Comparison of ENCODE assay signal across 14 cellular contexts in genomic region chr17:73369126-73369525, GRCh38. TPM values are rescaled to one million over a fixed set of nuclear protein-coding genes. Genes with fewer than 3 reads are reported as not detected.
A peak's percentile ranks its signal among the peaks of the same experiment; 100 is the strongest.
DNase-seq lines count a peak whose midpoint lies in the region; ATAC-seq, FAIRE-seq and TF ChIP-seq lines count a peak whose summit lies in the region.
"Had no signal": no experiment of that assay in that cellular context is flagged by ENCODE, and none has a peak within 500 bp of the region (broad histone marks: within the 10 kb centered on the region; RNA-seq: fewer than 3 reads in every experiment).

No MANE protein-coding gene starts in this region.

- POLR2A ChIA-PET in SK-N-SH (lab: Yijun Ruan, JAX): interaction anchor here (0.6 to 3.5 kb wide), 7 partner anchors 12 to 137 kb away, joined by 3 to 30 read pairs (median 4); partner anchors contain the start of gene CDC42EP4

- no peak overlapping the region for H3K4me2 ChIP-seq in GM23338
- H3K4me2 ChIP-seq in SK-N-SH: no peak overlapping the region

- FAIRE-seq in pancreas (lab: Jason Lieb, UNC): no peak
- FAIRE-seq: H54 had no signal

- H3K36me3 ChIP-seq in GM23338 (ENCODE audit: insufficient read depth) (no peaks in the 10 kb centered on the region), SK-N-SH (replicated peaks in 1 of 2; ENCODE audit: control insufficient read depth in 1 of 2, insufficient read depth in 2 of 2, low read length in 1 of 2) (no peaks in the 10 kb centered on the region), pancreas (no peaks in the 10 kb centered on the region)
- H3K36me3 ChIP-seq: thyroid gland had no signal

- H3K9ac ChIP-seq in SK-N-SH: no peak overlapping the region

- H3K4me3 ChIP-seq in GM23338: no peak overlapping the region
- H3K4me3 ChIP-seq in SK-N-SH (ENCODE audit: low read depth in 2 of 2, low read length in 1 of 2): no peak overlapping the region
- no peak overlapping the region for H3K4me3 ChIP-seq in pancreas
- H3K4me3 ChIP-seq: thyroid gland had no signal

- intact Hi-C loops in pancreas (cut with DNase I): loop anchor here in 2 of 3 donors (5.0 to 10.0 kb wide), 3 partner anchors 54 to 644 kb away; partner anchors contain the start of gene CDC42EP4 (in 1 of the 2)

- peak in 1 of 2 experiments; percentile 46; a peak in 1 of 4 replicates for TF ChIP-seq EP300 in SK-N-SH (IDR thresholded peaks at IDR 0.05; ENCODE audit: borderline replicate concordance in 1 of 2, low read depth in 1 of 2, low read length in 1 of 2)

- H4K20me1 ChIP-seq in GM23338 (replicated peaks; ENCODE audit: insufficient read depth) (no peaks in the 10 kb centered on the region), SK-N-SH (ENCODE audit: insufficient read depth) (no peaks in the 10 kb centered on the region)

- H3K4me3 Mint-ChIP-seq in GM23338 (no peak overlapping the region), glutamatergic neuron (ENCODE audit: unreplicated experiment) (no peak overlapping the region)
- no peak overlapping the region for H3K4me3 Mint-ChIP-seq in stimulated activated effector memory CD8-positive, alpha-beta T cell treated with anti-CD3 and anti-CD28 coated beads, Interleukin-12 subunit alpha, Interleukin-12 subunit beta, amount 100 ng/mL, for 72 hours
- H3K4me3 Mint-ChIP-seq: CD8-positive, alpha-beta T cell; dendritic cell treated with granulocyte-macrophage colony-stimulating factor and Interleukin-4, amounts not matched to agents 40 ng/mL and 50 ng/mL, for 4 days; stimulated activated naive B cell treated with anti-CD40 and anti-IgM and Interleukin-4, amounts not matched to agents 10 μg/mL and 1 μg/mL and 100 μg/mL, for 72 hours had no signal

- CTCF ChIA-PET in SK-N-SH (lab: Yijun Ruan, JAX): interaction anchor here (0.8 to 20.6 kb wide), 57 partner anchors 7 to 812 kb away, joined by 3 to 691 read pairs (median 9); partner anchors contain the start of genes CDC42EP4, COG1 and CPSF4L

- H3K27ac ChIP-seq in GM23338 (ENCODE audit: low read depth) (no peak overlapping the region), SK-N-SH (ENCODE audit: low read depth in 2 of 2, low read length in 1 of 2) (no peak overlapping the region; a peak in 1 of 4 replicates), pancreas (no peak overlapping the region)
- H3K27ac ChIP-seq: thyroid gland had no signal

- H3K36me3 Mint-ChIP-seq in GM23338 (ENCODE audit: low read depth) (no peaks in the 10 kb centered on the region; the same call in 2 of the 3 replicates), glutamatergic neuron (ENCODE audit: unreplicated experiment) (no peaks in the 10 kb centered on the region)
- no peaks in the 10 kb centered on the region for H3K36me3 Mint-ChIP-seq in stimulated activated effector memory CD8-positive, alpha-beta T cell treated with anti-CD3 and anti-CD28 coated beads, Interleukin-12 subunit alpha, Interleukin-12 subunit beta, amount 100 ng/mL, for 72 hours
- H3K36me3 Mint-ChIP-seq: activated naive CD4-positive, alpha-beta T cell treated with anti-CD3 and anti-CD28 coated beads, Interleukin-2, amount 50 U/mL, for 72 hours had no signal

- H3K4me1 ChIP-seq in GM23338 (ENCODE audit: insufficient read depth): peaks cover 11% of the 10 kb centered on the region; the same call in 1 of the 2 replicates
- H3K4me1 ChIP-seq in SK-N-SH (ENCODE audit: control insufficient read depth in 1 of 2, insufficient read depth in 2 of 2, low read depth in 1 of 2, low read length in 1 of 2): peaks cover 6 to 8% of the 10 kb centered on the region in 2 experiments; a peak in 2 of 4 replicates
- H3K4me1 ChIP-seq in pancreas: peaks cover 0 to 8% (median 4%) of the 10 kb centered on the region in 3 donors

- H3K9me3 Mint-ChIP-seq in GM23338 (no peaks in the 10 kb centered on the region), glutamatergic neuron (ENCODE audit: unreplicated experiment) (peaks cover 18% of the 10 kb centered on the region)
- no peaks in the 10 kb centered on the region for H3K9me3 Mint-ChIP-seq in stimulated activated effector memory CD8-positive, alpha-beta T cell treated with anti-CD3 and anti-CD28 coated beads, Interleukin-12 subunit alpha, Interleukin-12 subunit beta, amount 100 ng/mL, for 72 hours
- H3K9me3 Mint-ChIP-seq: activated naive CD4-positive, alpha-beta T cell treated with anti-CD3 and anti-CD28 coated beads, Interleukin-2, amount 50 U/mL, for 72 hours; CD8-positive, alpha-beta T cell; dendritic cell treated with granulocyte-macrophage colony-stimulating factor and Interleukin-4, amounts not matched to agents 40 ng/mL and 50 ng/mL, for 4 days; stimulated activated naive B cell treated with anti-CD40 and anti-IgM and Interleukin-4, amounts not matched to agents 10 μg/mL and 1 μg/mL and 100 μg/mL, for 72 hours had no signal

- peak; percentile 7; the same call in 2 of the 3 replicates for ATAC-seq in GM23338
- ATAC-seq in pancreas: peak; percentile 71 to 81 (median 76)
- ATAC-seq in stimulated activated effector memory CD8-positive, alpha-beta T cell treated with anti-CD3 and anti-CD28 coated beads, Interleukin-12 subunit alpha, Interleukin-12 subunit beta, amount 100 ng/mL, for 72 hours: no peak

- H3K9me2 ChIP-seq in GM23338 (ENCODE audit: insufficient read depth): no peaks in the 10 kb centered on the region
- no peaks in the 10 kb centered on the region for H3K9me2 ChIP-seq in SK-N-SH

- TF ChIP-seq CTCF in GM23338 (conservative IDR thresholded peaks at IDR 0.05; ENCODE audit: low read depth in 2 of 2): no peak
- TF ChIP-seq CTCF in SK-N-SH (IDR thresholded peaks at IDR 0.05): no peak
- TF ChIP-seq CTCF in glutamatergic neuron (IDR thresholded peaks at IDR 0.05; ENCODE audit: partially characterized antibody, unreplicated experiment): no peak
- no peak for TF ChIP-seq CTCF in pancreas (IDR thresholded peaks at IDR 0.05)

- peaks cover 22% of the 10 kb centered on the region for H3K4me1 Mint-ChIP-seq in GM23338
- peaks cover 32% of the 10 kb centered on the region for H3K4me1 Mint-ChIP-seq in glutamatergic neuron (ENCODE audit: low read depth, unreplicated experiment)
- no peaks in the 10 kb centered on the region for H3K4me1 Mint-ChIP-seq in stimulated activated effector memory CD8-positive, alpha-beta T cell treated with anti-CD3 and anti-CD28 coated beads, Interleukin-12 subunit alpha, Interleukin-12 subunit beta, amount 100 ng/mL, for 72 hours

- peak; percentile 44 for TF ChIP-seq RAD21 in SK-N-SH (IDR thresholded peaks at IDR 0.05; ENCODE audit: low read length)

- H3K27me3 ChIP-seq in GM23338 (ENCODE audit: insufficient read depth): no peaks in the 10 kb centered on the region
- 0 out of 2 replicates have a peak, but pooled peaks cover 9% of the 10 kb centered on the region for H3K27me3 ChIP-seq in SK-N-SH (ENCODE audit: insufficient read depth)
- no peaks in the 10 kb centered on the region for H3K27me3 ChIP-seq in pancreas
- H3K27me3 ChIP-seq: thyroid gland had no signal

- H3F3A ChIP-seq in GM23338 (replicated peaks; ENCODE audit: low read depth) (no peaks in the 10 kb centered on the region), SK-N-SH (replicated peaks; ENCODE audit: insufficient read depth) (no peaks in the 10 kb centered on the region)

- H3K27me3 Mint-ChIP-seq in GM23338 (ENCODE audit: insufficient read depth, low read depth, poor library complexity) (peaks cover 9% of the 10 kb centered on the region), glutamatergic neuron (ENCODE audit: unreplicated experiment) (peaks cover 12% of the 10 kb centered on the region)
- H3K27me3 Mint-ChIP-seq: stimulated activated naive B cell treated with anti-CD40 and anti-IgM and Interleukin-4, amounts not matched to agents 10 μg/mL and 1 μg/mL and 100 μg/mL, for 72 hours had no signal

- H3K27ac Mint-ChIP-seq in GM23338: no peak overlapping the region
- H3K27ac Mint-ChIP-seq in glutamatergic neuron (ENCODE audit: unreplicated experiment): peak overlapping the region; percentile 81
- no peak overlapping the region for H3K27ac Mint-ChIP-seq in stimulated activated effector memory CD8-positive, alpha-beta T cell treated with anti-CD3 and anti-CD28 coated beads, Interleukin-12 subunit alpha, Interleukin-12 subunit beta, amount 100 ng/mL, for 72 hours
- H3K27ac Mint-ChIP-seq: activated naive CD4-positive, alpha-beta T cell treated with anti-CD3 and anti-CD28 coated beads, Interleukin-2, amount 50 U/mL, for 72 hours; CD8-positive, alpha-beta T cell; dendritic cell treated with granulocyte-macrophage colony-stimulating factor and Interleukin-4, amounts not matched to agents 40 ng/mL and 50 ng/mL, for 4 days; stimulated activated naive B cell treated with anti-CD40 and anti-IgM and Interleukin-4, amounts not matched to agents 10 μg/mL and 1 μg/mL and 100 μg/mL, for 72 hours had no signal

- DNase-seq in GM23338 (ENCODE audit: low spot score) (no peak), SK-N-SH (peak; percentile 71), glutamatergic neuron (no peak), pancreas (peak in 4 of 6 donors; percentile 43 to 72 (median 68)), middle frontal gyrus (ENCODE audit: extremely low spot score, low spot score) (no peak), epidermal melanocyte (ENCODE audit: insufficient read length, low spot score) (no peak), HUDEP-2 (lab: John Stamatoyannopoulos, UW; ENCODE audit: unreplicated experiment in 76 of 76) (no peak)
- DNase-seq in stimulated activated effector memory CD8-positive, alpha-beta T cell treated with anti-CD3 and anti-CD28 coated beads, Interleukin-12 subunit alpha, Interleukin-12 subunit beta, amount 100 ng/mL, for 72 hours (ENCODE audit: low spot score in 2 of 2): no peak

- WGBS in SK-N-SH (ENCODE audit: low lambda C conversion rate): 76% methylated on average over 13 of the region's 14 CpGs
- WGBS in pancreas, 2 donors: 34 to 50% methylated on average over 14 of the region's 14 CpGs

- H3K9me3 ChIP-seq in SK-N-SH: no peaks in the 10 kb centered on the region
- H3K9me3 ChIP-seq in pancreas: no peaks in the 10 kb centered on the region
- H3K9me3 ChIP-seq: thyroid gland had no signal

- H2AFZ ChIP-seq in GM23338: no peak overlapping the region
- H2AFZ ChIP-seq in SK-N-SH (ENCODE audit: low read depth): no peak overlapping the region

- H3K79me2 ChIP-seq in GM23338 (replicated peaks; ENCODE audit: insufficient read depth) (no peaks in the 10 kb centered on the region), SK-N-SH (ENCODE audit: insufficient read depth) (no peaks in the 10 kb centered on the region)

TF ChIP-seq in SK-N-SH, 30 proteins besides CTCF, POLR2A, EP300 and RAD21 (continues in another document):
- TF ChIP-seq TEAD4 (IDR thresholded peaks at IDR 0.05; ENCODE audit: borderline replicate concordance, insufficient read depth) (no peak), RXRA (IDR thresholded peaks at IDR 0.05; ENCODE audit: borderline replicate concordance, low read depth) (no peak)

RNA-seq across cellular contexts. Expression of gene CDC42EP4, which starts 57.3 kb away (rescaled TPM):
- total RNA-seq in GM23338 (2014; rRNA removed; shearing (Covaris generic)): 16.2 and 19.9 TPM in 2 replicates
- 4.1 and 4.4 TPM in 2 replicates for polyA plus RNA-seq in GM23338 (2016; fragmentation: Nextera tagmentation; extraction: Ambion mirVana)
- 23.7 and 28.3 TPM in 2 replicates for polyA plus RNA-seq in SK-N-SH (2012; rRNA removed)
- 16.3 and 24.6 TPM in 2 replicates for polyA plus RNA-seq in SK-N-SH (2012; cell fraction: cytosol; rRNA removed)
- polyA plus RNA-seq in SK-N-SH (2012; cell fraction: nucleus; rRNA removed): 15.8 and 17.1 TPM in 2 replicates
- 124 TPM for total RNA-seq in glutamatergic neuron (ENCODE audit: unreplicated experiment)
- total RNA-seq in pancreas: 10 to 100 TPM; 43.2 to 56.2 (median 46.9) TPM
- 10 to 100 TPM; 24.2 to 28.9 TPM for polyA plus RNA-seq in pancreas

Comparison
In these comparisons a context has a peak if more than half of its experiments do, and no peak if none do; other contexts are left out.
1. DNase-seq: peak in SK-N-SH (single experiment) and pancreas (4 of 6); none in GM23338 (single experiment), glutamatergic neuron (single experiment), middle frontal gyrus (single experiment), epidermal melanocyte (single experiment), stimulated activated effector memory CD8-positive, alpha-beta T cell treated with anti-CD3 and anti-CD28 coated beads, Interleukin-12 subunit alpha, Interleukin-12 subunit beta, amount 100 ng/mL, for 72 hours (0 of 2) and HUDEP-2 (0 of 76).